8 cellular contexts compared by ENCODE assay signal in the genomic region with DNA sequence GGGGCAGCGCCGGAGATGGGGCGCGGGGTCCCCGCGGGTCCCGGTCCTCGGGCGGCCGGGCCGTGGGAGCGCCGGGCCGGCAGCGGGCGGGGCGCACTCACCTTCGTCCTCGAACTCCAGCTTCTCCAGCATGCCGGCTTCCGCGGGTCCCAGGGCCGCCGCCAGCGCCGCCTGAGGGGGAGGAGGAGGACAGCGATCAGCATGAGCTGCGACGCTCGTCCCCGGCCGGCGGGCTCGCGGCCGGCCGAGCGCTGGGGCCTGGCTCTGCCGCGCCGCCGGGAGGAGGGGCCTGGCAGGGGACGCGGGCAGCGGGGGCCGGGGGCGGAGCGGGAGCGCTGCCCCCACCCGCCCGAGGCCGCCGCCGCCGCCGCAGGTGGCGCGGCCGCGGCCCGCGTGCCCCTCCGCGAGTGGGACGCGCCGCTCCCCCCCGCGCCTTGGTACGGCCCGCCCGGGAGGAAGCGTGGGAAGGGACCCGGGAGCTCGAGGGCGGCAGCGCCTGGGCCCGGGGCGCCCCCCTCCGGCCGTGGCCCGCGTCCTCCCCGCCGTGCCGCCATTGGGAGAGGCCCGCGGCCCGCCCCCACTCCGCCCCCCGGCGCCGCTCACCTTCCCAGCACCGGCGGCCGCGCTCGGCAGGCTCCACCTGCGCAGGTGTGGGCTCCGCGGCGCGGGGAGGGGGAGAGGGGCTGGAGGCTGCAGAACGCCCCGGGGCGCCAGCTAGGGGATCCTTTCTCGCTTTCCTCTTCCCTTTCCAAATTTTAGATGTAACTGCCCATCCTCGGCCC.
DNase-seq lines count a peak whose midpoint lies in the region; TF ChIP-seq lines count a peak whose summit lies in the region.

No MANE protein-coding gene starts in this region.

- TF ChIP-seq CTCF in GM12875 (IDR thresholded peaks at IDR 0.05; ENCODE audit: borderline replicate concordance, insufficient read depth, low read depth, low read length) = peak; percentile 60
- peak; percentile 7 for TF ChIP-seq CTCF in HFF-Myc (IDR thresholded peaks at IDR 0.05; ENCODE audit: low read depth, low read length, missing control alignments)

- H3K4me3 ChIP-seq in GM12875 (ENCODE audit: low read depth, low read length) = peak overlapping the region; percentile 70
- H3K4me3 ChIP-seq in HFF-Myc (replicated peaks; ENCODE audit: low read depth, low read length) = peak overlapping the region; percentile 69

- DNase-seq in HFF-Myc (ENCODE audit: extremely low read depth, low read depth) (no peak), MV-4-11 (lab: John Stamatoyannopoulos, UW) (peak; percentile 63), T-helper 2 cell (peak; percentile 80 to 92 (median 84)), hepatic stellate cell (ENCODE audit: low spot score) (peak; percentile 79), retina (peak; percentile 73)
- DNase-seq in NK-92 treated with Interleukin-12 subunit alpha and Interleukin-12 subunit beta, amount 100 ng/mL, for 24 hours (lab: John Stamatoyannopoulos, UW) = no peak

- H3K27ac ChIP-seq in angular gyrus (ENCODE audit: low read depth, low read length) = peak overlapping the region; percentile 76

Comparison
In these comparisons a context has a peak if more than half of its experiments do, and no peak if none do; other contexts are left out.
1. DNase-seq: peak in MV-4-11 (single experiment), T-helper 2 cell (5 of 5), hepatic stellate cell (single experiment) and retina (single experiment); none in HFF-Myc (single experiment) and NK-92 treated with Interleukin-12 subunit alpha and Interleukin-12 subunit beta, amount 100 ng/mL, for 24 hours (single experiment).